8 cellular contexts compared by ENCODE assay signal in genomic region chr17:79009397-79010303, GRCh38. TPM values are rescaled to one million over a fixed set of nuclear protein-coding genes. Genes with fewer than 3 reads are reported as not detected.
DNase-seq lines count a peak whose midpoint lies in the region; ATAC-seq and TF ChIP-seq lines count a peak whose summit lies in the region.

Gene CANT1, minus strand, starts transcription at chr17:79009764. Its CDS starts 12,142 bp downstream, at chr17:78997622.

- CTCF ChIA-PET in activated CD4-positive, alpha-beta memory T cell treated with anti-CD3 and anti-CD28 coated beads for 36 hours (lab: Charles Lee) = interaction anchor here (0.6 kb wide), 1 partner anchor 764 kb away, joined by 3 read pairs; no protein-coding TSS in a partner anchor

- POLR2A ChIA-PET in activated CD4-positive, alpha-beta memory T cell treated with anti-CD3 and anti-CD28 coated beads for 36 hours (lab: Charles Lee) = interaction anchor here (0.5 to 1.0 kb wide), 3 partner anchors 16 to 173 kb away, joined by 3 to 4 read pairs (median 4); no protein-coding TSS in a partner anchor

- H3K9me3 ChIP-seq in lower lobe of right lung = no peaks in the 10 kb centered on the region

- TF ChIP-seq CTCF in lower lobe of right lung (IDR thresholded peaks at IDR 0.05) = no peak

- peak within 1 kb of the TSS; percentile 91 for H3K4me3 Mint-ChIP-seq in activated CD4-positive, alpha-beta memory T cell treated with anti-CD3 and anti-CD28 coated beads for 36 hours

- peak within 1 kb of the TSS; percentile 75 for H3K4me3 ChIP-seq in lower lobe of right lung

- intact Hi-C loops in activated CD4-positive, alpha-beta memory T cell treated with anti-CD3 and anti-CD28 coated beads for 36 hours (cut with micrococcal nuclease) = no loop called here
- intact Hi-C loops in lower lobe of right lung (cut with DNase I) = no loop called here

- DNase-seq in AG20443 (ENCODE audit: low spot score) (peak; percentile 100), NCI-H526 (lab: John Stamatoyannopoulos, UW) (peak; percentile 20 to 76), ecto neural progenitor cell (ENCODE audit: low spot score) (peak; percentile 94), lower lobe of right lung (peak; percentile 90)
- peak; percentile 89 for DNase-seq in activated CD4-positive, alpha-beta memory T cell treated with anti-CD3 and anti-CD28 coated beads for 36 hours
- DNase-seq in stimulated activated CD4-positive, alpha-beta T cell treated with anti-CD3 and anti-CD28 coated beads, TNF-alpha, amount 100 ng/mL, for 24 hours (ENCODE audit: low read depth in 3 of 3) = peak; percentile 58 to 78 (median 62)

- H3K27ac Mint-ChIP-seq in activated CD4-positive, alpha-beta memory T cell treated with anti-CD3 and anti-CD28 coated beads for 36 hours = peak within 1 kb of the TSS; percentile 89

- H3K4me1 Mint-ChIP-seq in activated CD4-positive, alpha-beta memory T cell treated with anti-CD3 and anti-CD28 coated beads for 36 hours (ENCODE audit: low read depth) = peaks cover 43% of the 10 kb centered on the region

- no peaks in the 10 kb centered on the region for H3K27me3 Mint-ChIP-seq in activated CD4-positive, alpha-beta memory T cell treated with anti-CD3 and anti-CD28 coated beads for 36 hours

- no peaks in the 10 kb centered on the region for H3K36me3 ChIP-seq in lower lobe of right lung

- H3K9me3 Mint-ChIP-seq in activated CD4-positive, alpha-beta memory T cell treated with anti-CD3 and anti-CD28 coated beads for 36 hours = peaks cover 2% of the 10 kb centered on the region

- H3K27me3 ChIP-seq in lower lobe of right lung (ENCODE audit: low read depth) = no peaks in the 10 kb centered on the region

- H3K36me3 Mint-ChIP-seq in activated CD4-positive, alpha-beta memory T cell treated with anti-CD3 and anti-CD28 coated beads for 36 hours = peaks cover 6% of the 10 kb centered on the region

- H3K4me1 ChIP-seq in lower lobe of right lung = peaks cover 46% of the 10 kb centered on the region

- peak within 1 kb of the TSS; percentile 94 for H3K27ac ChIP-seq in lower lobe of right lung

- ATAC-seq in GM18907 (IDR thresholded peaks at IDR 0.05; ENCODE audit: unreplicated experiment) = peak; percentile 75
- peak; percentile 92 for ATAC-seq in HG03159 (IDR thresholded peaks at IDR 0.05; ENCODE audit: unreplicated experiment)
- ATAC-seq in lower lobe of right lung = peak; percentile 95 to 96

RNA-seq across cellular contexts. Expression of gene CANT1, which starts in this region (rescaled TPM):
- total RNA-seq in activated CD4-positive, alpha-beta memory T cell treated with anti-CD3 and anti-CD28 coated beads for 36 hours = 10 to 100 TPM; 63.3 to 65.4 TPM
- total RNA-seq in lower lobe of right lung = 54.4 TPM

Comparison
In these comparisons a context has a peak if more than half of its experiments do, and no peak if none do; other contexts are left out.
1. Peak in every context shown above with its lines: DNase-seq, ATAC-seq, H3K4me3 ChIP-seq and H3K27ac ChIP-seq.
2. DNase-seq: peak in every context shown above with its lines; median percentile 100 in AG20443; 94 in ecto neural progenitor cell; 90 in lower lobe of right lung; 89 in activated CD4-positive, alpha-beta memory T cell treated with anti-CD3 and anti-CD28 coated beads for 36 hours; 62 in stimulated activated CD4-positive, alpha-beta T cell treated with anti-CD3 and anti-CD28 coated beads, TNF-alpha, amount 100 ng/mL, for 24 hours; 48 in NCI-H526.